ENCODE assay signal across 1 cellular context in genomic region chr11:47991894-47992293, GRCh38.
TF ChIP-seq lines count a peak whose summit lies in the region.

No MANE protein-coding gene starts in this region.

TF ChIP-seq in WTC11, 78 proteins besides CTCF, POLR2A, EP300 and RAD21 (continued from another document):
- TF ChIP-seq TEAD1 (CRISPR knock-in tag; IDR thresholded peaks at IDR 0.05) = no peak
- TF ChIP-seq CREM (CRISPR knock-in tag; IDR thresholded peaks at IDR 0.05) = no peak
- TF ChIP-seq, protein P1, sequence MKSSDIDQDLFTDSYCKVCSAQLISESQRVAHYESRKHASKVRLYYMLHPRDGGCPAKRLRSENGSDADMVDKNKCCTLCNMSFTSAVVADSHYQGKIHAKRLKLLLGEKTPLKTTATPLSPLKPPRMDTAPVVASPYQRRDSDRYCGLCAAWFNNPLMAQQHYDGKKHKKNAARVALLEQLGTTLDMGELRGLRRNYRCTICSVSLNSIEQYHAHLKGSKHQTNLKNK (CRISPR knock-in tag; IDR thresholded peaks at IDR 0.05) = no peak
- TF ChIP-seq ZNF121 (CRISPR knock-in tag; IDR thresholded peaks at IDR 0.05) = no peak
- TF ChIP-seq RORB (CRISPR knock-in tag; IDR thresholded peaks at IDR 0.05) = no peak
- TF ChIP-seq STAT6 (CRISPR knock-in tag; conservative IDR thresholded peaks at IDR 0.05; ENCODE audit: low read depth) = no peak
- TF ChIP-seq CREB1 (CRISPR knock-in tag; IDR thresholded peaks at IDR 0.05) = no peak
- no peak for TF ChIP-seq ELF4 (CRISPR knock-in tag; IDR thresholded peaks at IDR 0.05; ENCODE audit: low read depth)
TF ChIP-seq in WTC11: peak in this region for 0.
